In genomic region chr2:199911877-199912161, GRCh38 we compare ENCODE assay signal across 8 cellular contexts. TPM values are rescaled to one million over a fixed set of nuclear protein-coding genes. Genes with fewer than 3 reads are reported as not detected.
DNase-seq lines count a peak whose midpoint lies in the region; ATAC-seq and TF ChIP-seq lines count a peak whose summit lies in the region.

No MANE protein-coding gene starts in this region.

- peak overlapping the region; percentile 86 for H3K27ac ChIP-seq in CD4-positive, CD25-positive, alpha-beta regulatory T cell (ENCODE audit: insufficient read depth, low read length, poor library complexity, severe bottlenecking)
- H3K27ac ChIP-seq in OCI-LY1 (ENCODE audit: low read depth, low read length, poor library complexity, severe bottlenecking): peak overlapping the region; percentile 45

- H3K4me1 ChIP-seq in CD4-positive, CD25-positive, alpha-beta regulatory T cell (ENCODE audit: control insufficient read depth, insufficient read depth, low read length, poor library complexity, severe bottlenecking): peaks cover 24% of the 10 kb centered on the region
- H3K4me1 ChIP-seq in OCI-LY1 (ENCODE audit: insufficient read depth, low read length, severe bottlenecking) (peaks cover 26% of the 10 kb centered on the region), neuron (ENCODE audit: insufficient read depth, low read length) (peaks cover 17% of the 10 kb centered on the region)

- H3K36me3 ChIP-seq in CD4-positive, CD25-positive, alpha-beta regulatory T cell (ENCODE audit: control insufficient read depth, insufficient read depth, low read length): peaks cover 10% of the 10 kb centered on the region
- H3K36me3 ChIP-seq in OCI-LY1 (ENCODE audit: insufficient read depth, low read length) (peaks cover 33% of the 10 kb centered on the region), neuron (ENCODE audit: insufficient read depth, low read length) (peaks cover 19% of the 10 kb centered on the region)

- H3K9me3 Mint-ChIP-seq in CD4-positive, CD25-positive, alpha-beta regulatory T cell: peaks cover 0 to 5% (median 0%) of the 10 kb centered on the region in 7 donors

- H3F3A ChIP-seq in OCI-LY1 (ENCODE audit: insufficient read depth, low read length): no peaks in the 10 kb centered on the region

- ATAC-seq in CD4-positive, CD25-positive, alpha-beta regulatory T cell (ENCODE audit: low read depth in 2 of 2): no peak
- ATAC-seq in GM21825 (IDR thresholded peaks at IDR 0.05; ENCODE audit: unreplicated experiment) (no peak), HG03460 (IDR thresholded peaks at IDR 0.05; ENCODE audit: unreplicated experiment) (no peak)

- H2AFZ ChIP-seq in OCI-LY1 (ENCODE audit: low read length) (no peak overlapping the region), neuron (ENCODE audit: low read depth, low read length) (peak overlapping the region; percentile 75)

- no peaks in the 10 kb centered on the region for H4K20me1 ChIP-seq in OCI-LY1 (ENCODE audit: insufficient read depth, low read length)

- peaks cover 12% of the 10 kb centered on the region for H3K36me3 Mint-ChIP-seq in CD4-positive, CD25-positive, alpha-beta regulatory T cell

- H3K79me2 ChIP-seq in OCI-LY1 (ENCODE audit: insufficient read depth, low read length): peaks cover 38% of the 10 kb centered on the region

- no peak for DNase-seq in CD4-positive, CD25-positive, alpha-beta regulatory T cell
- no peak for DNase-seq in epithelial cell of esophagus (ENCODE audit: low read depth)
- DNase-seq in stimulated activated CD4-positive, alpha-beta T cell treated with anti-CD3 and anti-CD28 coated beads, Interleukin-12 subunit alpha, Interleukin-12 subunit beta, amount 100 ng/mL, for 4 hours: no peak
- no peak for DNase-seq in stimulated activated CD4-positive, alpha-beta T cell treated with anti-CD3 and anti-CD28 coated beads, Interleukin-4, amount 100 ng/mL, for 1 hour

- H3K4me1 Mint-ChIP-seq in CD4-positive, CD25-positive, alpha-beta regulatory T cell: peaks cover 22 to 48% (median 36%) of the 10 kb centered on the region in 4 donors

- no peaks in the 10 kb centered on the region for H3K9me2 ChIP-seq in OCI-LY1 (ENCODE audit: low read depth, low read length)

- peak overlapping the region; percentile 91 to 97 (median 92) for H3K27ac Mint-ChIP-seq in CD4-positive, CD25-positive, alpha-beta regulatory T cell

- no peaks in the 10 kb centered on the region for H3K27me3 ChIP-seq in CD4-positive, CD25-positive, alpha-beta regulatory T cell (ENCODE audit: control insufficient read depth, insufficient read depth, low read length)
- H3K27me3 ChIP-seq in OCI-LY1 (ENCODE audit: insufficient read depth, low read length) (no peaks in the 10 kb centered on the region), neuron (ENCODE audit: insufficient read depth, low read length) (no peaks in the 10 kb centered on the region)

- peak overlapping the region; percentile 82 for H3K4me3 ChIP-seq in CD4-positive, CD25-positive, alpha-beta regulatory T cell (ENCODE audit: low read depth, low read length)
- H3K4me3 ChIP-seq in OCI-LY1 (ENCODE audit: low read depth, low read length, poor library complexity, severe bottlenecking): peak overlapping the region; percentile 83
- H3K4me3 ChIP-seq in epithelial cell of esophagus (ENCODE audit: low read length): peak overlapping the region; percentile 92
- H3K4me3 ChIP-seq in neuron (ENCODE audit: low read length): peak overlapping the region; percentile 96

- TF ChIP-seq CTCF in OCI-LY1 (IDR thresholded peaks at IDR 0.05; ENCODE audit: low read length) (no peak), epithelial cell of esophagus (IDR thresholded peaks at IDR 0.05; ENCODE audit: insufficient read depth, low read depth, low read length, missing control alignments) (no peak)

- H3K9me3 ChIP-seq in CD4-positive, CD25-positive, alpha-beta regulatory T cell (ENCODE audit: control insufficient read depth in 2 of 2, low read length in 2 of 2): peaks cover 0 to 4% of the 10 kb centered on the region in 2 experiments
- H3K9me3 ChIP-seq in OCI-LY1 (ENCODE audit: low read length) (no peaks in the 10 kb centered on the region), neuron (ENCODE audit: low read length) (peaks cover 6% of the 10 kb centered on the region)

- H3K4me3 Mint-ChIP-seq in CD4-positive, CD25-positive, alpha-beta regulatory T cell: peak overlapping the region; percentile 92 to 99 (median 97)

- peak overlapping the region; percentile 80 for H3K4me2 ChIP-seq in OCI-LY1 (ENCODE audit: low read length)

- no peaks in the 10 kb centered on the region for H3K27me3 Mint-ChIP-seq in CD4-positive, CD25-positive, alpha-beta regulatory T cell

- peak overlapping the region; percentile 87 for H3K9ac ChIP-seq in OCI-LY1 (ENCODE audit: low read length)

RNA-seq across cellular contexts. Expression of gene C2orf69, which starts 0.7 kb away (rescaled TPM):
- total RNA-seq in CD4-positive, CD25-positive, alpha-beta regulatory T cell: 17.2 TPM
- polyA plus RNA-seq in CD4-positive, CD25-positive, alpha-beta regulatory T cell: 10 to 100 TPM; 12.4 to 16.1 (median 14.3) TPM

RNA-seq across cellular contexts. Expression of gene TYW5, which starts 43.5 kb away (rescaled TPM):
- 14.1 TPM for total RNA-seq in CD4-positive, CD25-positive, alpha-beta regulatory T cell
- 1 to 10 TPM; 4.0 to 5.1 (median 4.5) TPM for polyA plus RNA-seq in CD4-positive, CD25-positive, alpha-beta regulatory T cell

RNA-seq across cellular contexts. Expression of gene MAIP1, which starts 43.6 kb away (rescaled TPM):
- 23.3 TPM for total RNA-seq in CD4-positive, CD25-positive, alpha-beta regulatory T cell
- polyA plus RNA-seq in CD4-positive, CD25-positive, alpha-beta regulatory T cell: 10 to 100 TPM; 17.7 to 25.5 (median 20.4) TPM
